Comparison of ENCODE assay signal across 1 cellular context in genomic region chr2:30886101-30886500, GRCh38.
A peak's percentile ranks its signal among the peaks of the same experiment; 100 is the strongest.
TF ChIP-seq lines count a peak whose summit lies in the region.

No MANE protein-coding gene starts in this region.

TF ChIP-seq in H1, 55 proteins besides CTCF, POLR2A, EP300 and RAD21:
- TF ChIP-seq YY1 (IDR thresholded peaks at IDR 0.05; ENCODE audit: low read depth, low read length) (peak; percentile 43; the same call in 1 of the 2 replicates), MAX (IDR thresholded peaks at IDR 0.05) (no peak), SP2 (IDR thresholded peaks at IDR 0.05; ENCODE audit: low read length) (no peak), SP1 (IDR thresholded peaks at IDR 0.05; ENCODE audit: low read depth, low read length) (peak; percentile 65), MAFK (IDR thresholded peaks at IDR 0.05; ENCODE audit: low read depth, low read length) (no peak), BRCA1 (IDR thresholded peaks at IDR 0.05; ENCODE audit: low read depth, low read length) (no peak), RBBP5 (IDR thresholded peaks at IDR 0.05; ENCODE audit: borderline replicate concordance, low read depth, low read length) (no peak), EZH2 (IDR thresholded peaks at IDR 0.05; ENCODE audit: low read depth, low read length, severe bottlenecking) (no peak), NRF1 (IDR thresholded peaks at IDR 0.05; ENCODE audit: low read depth, low read length) (no peak), CREB1 (IDR thresholded peaks at IDR 0.05) (no peak), KDM1A (IDR thresholded peaks at IDR 0.05; ENCODE audit: borderline replicate concordance, low read length) (no peak), CBX5 (IDR thresholded peaks at IDR 0.05; ENCODE audit: low read depth, low read length) (no peak), GABPA (IDR thresholded peaks at IDR 0.05; ENCODE audit: borderline replicate concordance, insufficient read depth, low read length) (no peak), NANOG (IDR thresholded peaks at IDR 0.05; ENCODE audit: insufficient read depth, low read depth, low read length, poor library complexity, severe bottlenecking) (peak; percentile 59), TAF1 (IDR thresholded peaks at IDR 0.05; ENCODE audit: low read depth, low read length) (no peak), EGR1 (IDR thresholded peaks at IDR 0.05; ENCODE audit: borderline replicate concordance, low read depth, low read length) (no peak), CTBP2 (IDR thresholded peaks at IDR 0.05; ENCODE audit: borderline replicate concordance, insufficient read depth, insufficient read length, low read length) (no peak), TEAD4 (IDR thresholded peaks at IDR 0.05; ENCODE audit: low read depth, low read length) (peak; percentile 74; the same call in 1 of the 2 replicates), SIX5 (IDR thresholded peaks at IDR 0.05; ENCODE audit: low read depth, low read length) (no peak), SIN3A (conservative IDR thresholded peaks at IDR 0.05 in 1 of 2, IDR thresholded peaks at IDR 0.05 in 1 of 2; ENCODE audit: low read depth in 1 of 2, low read length in 2 of 2) (no peak), CEBPB (IDR thresholded peaks at IDR 0.05; ENCODE audit: low read depth, low read length) (peak; percentile 53; the same call in 1 of the 2 replicates), JUN (IDR thresholded peaks at IDR 0.05; ENCODE audit: low read depth, low read length) (no peak), CBX8 (IDR thresholded peaks at IDR 0.05; ENCODE audit: borderline replicate concordance, low read depth, low read length) (no peak), ATF2 (IDR thresholded peaks at IDR 0.05; ENCODE audit: low read length) (no peak), RFX5 (IDR thresholded peaks at IDR 0.05; ENCODE audit: borderline replicate concordance, low read depth, low read length) (no peak), ATF3 (IDR thresholded peaks at IDR 0.05; ENCODE audit: insufficient read depth, low read depth, low read length) (no peak)
